21 cellular contexts compared by ENCODE assay signal in genomic region chr1:217419152-217419551, GRCh38.
"Had no signal": no experiment of that assay in that cellular context is flagged by ENCODE, and none has a peak within 500 bp of the region (broad histone marks: within the 10 kb centered on the region; RNA-seq: fewer than 3 reads in every experiment).

No MANE protein-coding gene starts in this region.

- H3K27ac Mint-ChIP-seq: IgD-negative memory B cell had no signal

- DNase-seq: Kasumi-1, MM.1S, NCI-H1092 treated with DMSO at 0.1 percent for 48 hours, NCI-H1436, NCI-H187, NCI-H2029, NCI-H2081 treated with DMSO at 0.1 percent for 48 hours, NCI-H2171, NCI-H226, NCI-H446, NCI-H510A, NCI-H524 treated with DMSO at 0.1 percent for 48 hours, NCI-H69, NCI-H774, Right ventricle myocardium superior, RPMI8226, SIG-M5, SK-N-SH had no signal

- H3K9me2 ChIP-seq: SK-N-SH had no signal

- H3K9ac ChIP-seq: KMS-11, SK-N-SH had no signal

- H3K9me3 ChIP-seq: SK-N-SH had no signal

- H3K27ac ChIP-seq: KMS-11 had no signal

- H3K4me2 ChIP-seq: KMS-11, SK-N-SH had no signal

- H3K4me3 Mint-ChIP-seq: IgD-negative memory B cell had no signal

- H3K4me3 ChIP-seq: K562 had no signal

- H3K9me3 Mint-ChIP-seq: IgD-negative memory B cell had no signal

- ATAC-seq: K562 had no signal

- H3K36me3 Mint-ChIP-seq: IgD-negative memory B cell had no signal

- H3K4me1 Mint-ChIP-seq: IgD-negative memory B cell had no signal
